Comparison of ENCODE assay signal across 8 cellular contexts in the genomic region with DNA sequence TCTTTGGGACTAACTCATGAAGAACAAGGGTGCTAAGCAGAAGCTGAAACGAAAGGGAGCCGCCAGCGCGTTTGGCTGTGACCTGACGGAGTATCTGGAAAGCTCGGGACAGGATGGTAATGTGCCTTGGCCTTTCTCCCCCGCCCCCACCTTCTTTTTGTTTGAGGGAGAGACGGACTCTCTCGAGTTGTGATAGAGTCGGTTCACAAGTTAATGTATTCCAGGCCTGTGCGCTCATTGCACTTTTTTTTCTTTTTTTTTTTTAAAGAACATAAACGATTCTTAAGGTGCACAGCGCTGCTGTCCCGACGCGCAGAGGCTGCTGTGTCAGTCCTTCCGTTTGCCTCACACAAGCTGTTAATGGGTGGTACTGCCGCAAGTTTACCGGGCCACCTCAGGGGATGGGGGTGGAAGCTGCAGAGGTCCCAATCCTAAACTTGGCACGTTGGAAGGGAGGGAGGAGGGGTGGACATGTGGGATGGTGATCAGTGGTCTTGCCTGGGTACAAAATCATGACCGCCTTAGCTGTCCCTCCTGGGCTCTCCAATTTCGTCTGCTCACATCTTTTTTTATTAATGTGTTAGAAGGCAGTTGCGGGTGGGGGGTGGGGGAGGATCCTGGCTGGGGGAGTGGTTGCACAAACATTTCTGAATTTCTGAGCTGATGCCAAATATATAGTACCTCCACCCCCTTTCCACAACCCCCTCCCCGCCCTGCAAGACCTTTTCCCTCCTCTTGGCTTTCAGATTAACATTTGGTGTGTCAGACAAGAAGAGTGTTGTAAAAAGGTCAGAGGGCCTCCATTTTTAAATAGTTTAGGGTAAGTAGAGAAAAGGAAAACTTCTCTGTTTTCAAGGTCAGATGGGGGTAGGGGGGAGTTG. TPM values are rescaled to one million over a fixed set of nuclear protein-coding genes. Genes with fewer than 3 reads are reported as not detected.
A peak's percentile ranks its signal among the peaks of the same experiment; 100 is the strongest.
DNase-seq lines count a peak whose midpoint lies in the region; ATAC-seq, FAIRE-seq and TF ChIP-seq lines count a peak whose summit lies in the region.

No MANE protein-coding gene starts in this region.

- intact Hi-C loops in GM12878 (cut with micrococcal nuclease; ENCODE audit: unreplicated experiment) (loop anchor here (1.0 to 10.0 kb wide), 5 partner anchors 28 to 800 kb away; partner anchors contain the start of genes GSK3B, POGLUT1 and TMEM39A), kidney (cut with DNase I) (no loop called here)

- H3K9ac ChIP-seq in GM12878 (ENCODE audit: control insufficient read depth, insufficient read depth, low read length), result peak overlapping the region; percentile 94
- peak overlapping the region; percentile 77 to 88 for H3K9ac ChIP-seq in kidney (ENCODE audit: low read length in 2 of 2)

- CTCF ChIA-PET in GM12878 (lab: Yijun Ruan, JAX), result interaction anchor here (0.7 to 4.6 kb wide), 8 partner anchors 27 to 386 kb away, joined by 3 to 21 read pairs (median 7); partner anchors contain the start of gene B4GALT4

- no peaks in the 10 kb centered on the region for H3K27me3 ChIP-seq in GM12878 (replicated peaks in 1 of 2; ENCODE audit: control insufficient read depth in 2 of 2, insufficient read depth in 2 of 2, low read length in 1 of 2)

- SMC1A ChIA-PET in GM12878 (lab: Charles Lee; ENCODE audit: uncharacterized antibody, unreplicated experiment), result interaction anchor here (0.6 to 6.9 kb wide), 20 partner anchors 9 to 369 kb away, joined by 3 to 62 read pairs (median 4); partner anchors contain the start of genes B4GALT4 and TMEM39A

- H3K9me3 ChIP-seq in T-helper 17 cell (ENCODE audit: control insufficient read depth, low read length, poor library complexity, severe bottlenecking), result no peaks in the 10 kb centered on the region
- no peaks in the 10 kb centered on the region for H3K9me3 ChIP-seq in GM12878 (replicated peaks; ENCODE audit: control insufficient read depth, insufficient read depth, low read length)
- H3K9me3 ChIP-seq in kidney (ENCODE audit: control insufficient read depth in 1 of 2, low read length in 2 of 2), result no peaks in the 10 kb centered on the region

- H3K4me1 ChIP-seq in GM12878 (ENCODE audit: control insufficient read depth, insufficient read depth, low read length), result peaks cover 32% of the 10 kb centered on the region
- peaks cover 16 to 17% of the 10 kb centered on the region in 2 donors for H3K4me1 ChIP-seq in kidney (ENCODE audit: control insufficient read depth in 1 of 2, insufficient read depth in 1 of 2, low read depth in 1 of 2, low read length in 2 of 2)

- no peak for TF ChIP-seq POLR2A in GM12878 (IDR thresholded peaks at IDR 0.05; ENCODE audit: low read depth, low read length)

- TF ChIP-seq CTCF in GM12878 (IDR thresholded peaks at IDR 0.05 in 2 of 3, conservative IDR thresholded peaks at IDR 0.05 in 1 of 3; ENCODE audit: control insufficient read depth in 2 of 3, extremely low read depth in 1 of 3, insufficient read depth in 1 of 3, low read depth in 3 of 3, low read length in 3 of 3) (no peak), kidney (IDR thresholded peaks at IDR 0.05; ENCODE audit: borderline replicate concordance, extremely low read depth, insufficient read depth) (no peak)

- WGBS in GM12878 (ENCODE audit: insufficient coverage, insufficient replicate concordance, low lambda C conversion rate, missing lambda C conversion rate), result under 1% methylated on average over 24 of the region's 24 CpGs

- TF ChIP-seq EP300 in GM12878 (IDR thresholded peaks at IDR 0.05; ENCODE audit: borderline replicate concordance in 1 of 2, control insufficient read depth in 1 of 2, low read depth in 2 of 2, low read length in 2 of 2), result no peak

- H3K4me2 ChIP-seq in GM12878 (ENCODE audit: control insufficient read depth, insufficient read depth), result peak overlapping the region; percentile 94

- peak overlapping the region; percentile 83 for H2AFZ ChIP-seq in GM12878 (ENCODE audit: control insufficient read depth, low read depth, low read length)

- H3K4me3 ChIP-seq in GM12878 (peak overlapping the region; percentile 94), kidney (ENCODE audit: low read length in 2 of 2) (peak overlapping the region; percentile 84 to 90)

- H3K36me3 ChIP-seq in GM12878 (ENCODE audit: control insufficient read depth in 2 of 2, insufficient read depth in 2 of 2, low read length in 1 of 2) (no peaks in the 10 kb centered on the region), kidney (ENCODE audit: control insufficient read depth in 1 of 2, insufficient read depth in 2 of 2, low read length in 2 of 2) (no peaks in the 10 kb centered on the region)

- TSS peak; percentile 64 for BruUV-seq in GM12878 (replicated peaks; lab: Mats Ljungman, UMichigan)

- no peaks in the 10 kb centered on the region for H4K20me1 ChIP-seq in GM12878 (ENCODE audit: control insufficient read depth, insufficient read depth)

- peak overlapping the region; percentile 93 for H3K4me3 Mint-ChIP-seq in T-helper 17 cell

- peaks cover 52% of the 10 kb centered on the region for H3K79me2 ChIP-seq in GM12878 (ENCODE audit: control insufficient read depth, insufficient read depth, low read length)

- H3K27ac ChIP-seq in GM12878 (ENCODE audit: control insufficient read depth, insufficient read depth), result peak overlapping the region; percentile 96
- H3K27ac ChIP-seq in kidney (ENCODE audit: low read depth in 2 of 2, low read length in 2 of 2), result peak overlapping the region; percentile 91 to 92

- POLR2A ChIA-PET in GM12878 (lab: Charles Lee), result interaction anchor here (0.6 to 4.8 kb wide), 11 partner anchors 10 to 305 kb away, joined by 3 to 25 read pairs (median 6); partner anchors contain the start of gene TMEM39A

- no peak for TF ChIP-seq RAD21 in GM12878 (IDR thresholded peaks at IDR 0.05; ENCODE audit: insufficient read depth, low read depth, low read length)

- RAD21 ChIA-PET in GM12878 (lab: Charles Lee; ENCODE audit: unreplicated experiment), result interaction anchor here (0.5 to 7.1 kb wide), 16 partner anchors 7 to 382 kb away, joined by 3 to 66 read pairs (median 5); partner anchors contain the start of genes B4GALT4 and COX17

- FAIRE-seq in GM12878 (lab: Jason Lieb, UNC) (no peak), kidney (lab: Jason Lieb, UNC) (no peak)

- no peaks in the 10 kb centered on the region for H3K27me3 Mint-ChIP-seq in T-helper 17 cell

- peak overlapping the region; percentile 99 for H3K27ac Mint-ChIP-seq in T-helper 17 cell

- H3K36me3 Mint-ChIP-seq in T-helper 17 cell (ENCODE audit: low read depth), result no peaks in the 10 kb centered on the region

- DNase-seq in AML-193 (lab: John Stamatoyannopoulos, UW) (peak; percentile 27 to 41), T-helper 17 cell (peak; percentile 19 to 49 (median 29)), GM12878 (ENCODE audit: low read depth, low spot score) (no peak), kidney (peak; percentile 84), NCI-H1694 (lab: John Stamatoyannopoulos, UW) (no peak)
- peak; percentile 54 for DNase-seq in stimulated activated CD4-positive, alpha-beta T cell treated with anti-CD3 and anti-CD28 coated beads, Interleukin-1b, Interleukin-23, amount 100 ng/mL, for 48 hours

- in situ Hi-C loops in GM12878 (cut with MboI), result loop anchor here (25.0 kb wide), 1 partner anchor 392 kb away; the partner anchor contains the start of gene COX17

- peak; percentile 31 for ATAC-seq in GM19043 (IDR thresholded peaks at IDR 0.05; ENCODE audit: low read depth, unreplicated experiment)
- peak; percentile 29 for ATAC-seq in HG03280 (IDR thresholded peaks at IDR 0.05; ENCODE audit: unreplicated experiment)
- ATAC-seq in T-helper 17 cell, result peak; percentile 38
- ATAC-seq in GM12878, result peak; percentile 46

- peaks cover 44% of the 10 kb centered on the region for H3K4me1 Mint-ChIP-seq in T-helper 17 cell

RNA-seq across cellular contexts. Expression of gene ARHGAP31, which starts 0.9 kb away (rescaled TPM):
- total RNA-seq in T-helper 17 cell, result 10 to 100 TPM; 11.4 to 11.8 TPM
- total RNA-seq in GM12878 (2013; cell fraction: nucleolus; rRNA removed), result 25.6 and 27.1 TPM in 2 replicates
- total RNA-seq in GM12878 (2014; rRNA removed), result 10.0 and 10.5 TPM in 2 replicates
- total RNA-seq in GM12878 (2014; rRNA removed; fragmentation: Illumina TruSeq; extraction: Trizol), result 10.5 and 10.6 TPM in 2 replicates
- total RNA-seq in GM12878 (2021), result 26.4 and 27.4 TPM in 2 replicates
- polyA plus RNA-seq in GM12878 (2011; ENCODE audit: low read depth), result 5.0 TPM
- 27.4 and 29.8 TPM in 2 replicates for polyA plus RNA-seq in GM12878 (2011; rRNA removed)
- 23.1 and 28.4 TPM in 2 replicates for polyA plus RNA-seq in GM12878 (2011; cell fraction: cytosol; rRNA removed)
- 12.5 and 13.9 TPM in 2 replicates for polyA plus RNA-seq in GM12878 (2011; cell fraction: nucleus; rRNA removed)
- polyA plus RNA-seq in GM12878 (2012), result 7.2 and 8.3 TPM in 2 replicates
- 11.9 and 13.5 TPM in 2 replicates for polyA plus RNA-seq in GM12878 (2014; fragmentation: Illumina TruSeq; extraction: Trizol)
- polyA plus RNA-seq in GM12878 (2014; fragmentation: Nextera tagmentation; extraction: Ambion mirVana), result 1 to 10 TPM in 1 of 2 experiments, under 1 TPM in 1; 0.97 to 1.6 TPM
- polyA plus RNA-seq in GM12878 (2014; rRNA removed), result 10.1 and 10.7 TPM in 2 replicates
- 1 to 10 TPM; 6.9 to 7.2 TPM for polyA plus RNA-seq in GM12878 (2016; fragmentation: Nextera tagmentation; extraction: Ambion mirVana)
- 35.0 and 43.4 TPM in 2 replicates for polyA minus RNA-seq in GM12878 (2011; rRNA and poly(A)+ RNA removed)
- polyA minus RNA-seq in GM12878 (2011; cell fraction: cytosol; rRNA and poly(A)+ RNA removed), result 12.4 and 18.5 TPM in 2 replicates
- 10.0 and 16.7 TPM in 2 replicates for polyA minus RNA-seq in GM12878 (2011; cell fraction: nucleus; rRNA and poly(A)+ RNA removed)
- 28.7 TPM for total RNA-seq in kidney
- 3.2 TPM for polyA plus RNA-seq in kidney (ENCODE audit: insufficient read depth, low read depth, low replicate concordance)

RNA-seq across cellular contexts. Expression of gene B4GALT4, which starts 54.5 kb away (rescaled TPM):
- total RNA-seq in T-helper 17 cell (10 to 100 TPM; 14.6 to 24.7 TPM), GM12878 (2014; rRNA removed) (10.8 and 11.9 TPM in 2 replicates), GM12878 (2014; rRNA removed; fragmentation: Illumina TruSeq; extraction: Trizol) (10.6 and 11.7 TPM in 2 replicates), GM12878 (2021) (12.4 and 13.0 TPM in 2 replicates), kidney (23.1 TPM)
- total RNA-seq in GM12878 (2013; cell fraction: nucleolus; rRNA removed), result 13.1 and 14.1 TPM in 2 replicates
- polyA plus RNA-seq in GM12878 (2011; ENCODE audit: low read depth), result 11.0 TPM
- polyA plus RNA-seq in GM12878 (2011; rRNA removed) (16.6 and 18.7 TPM in 2 replicates), GM12878 (2014; fragmentation: Illumina TruSeq; extraction: Trizol) (8.8 and 12.9 TPM in 2 replicates), GM12878 (2014; fragmentation: Nextera tagmentation; extraction: Ambion mirVana) (10 to 100 TPM; 13.8 to 15.4 TPM), GM12878 (2014; rRNA removed) (9.0 and 11.7 TPM in 2 replicates), GM12878 (2016; fragmentation: Nextera tagmentation; extraction: Ambion mirVana) (10 to 100 TPM; 15.6 to 16.7 TPM), kidney (ENCODE audit: insufficient read depth, low read depth, low replicate concordance) (29.9 TPM)
- polyA plus RNA-seq in GM12878 (2011; cell fraction: cytosol; rRNA removed), result 7.2 TPM in 2 replicates
- 8.5 and 9.3 TPM in 2 replicates for polyA plus RNA-seq in GM12878 (2011; cell fraction: nucleus; rRNA removed)
- polyA plus RNA-seq in GM12878 (2012), result 12.1 and 12.9 TPM in 2 replicates
- polyA minus RNA-seq in GM12878 (2011; rRNA and poly(A)+ RNA removed), result 9.0 and 10.0 TPM in 2 replicates
- polyA minus RNA-seq in GM12878 (2011; cell fraction: cytosol; rRNA and poly(A)+ RNA removed), result 3.6 and 4.1 TPM in 2 replicates
- polyA minus RNA-seq in GM12878 (2011; cell fraction: nucleus; rRNA and poly(A)+ RNA removed), result 5.3 and 6.8 TPM in 2 replicates

Comparison
In these comparisons a context has a peak if more than half of its experiments do, and no peak if none do; other contexts are left out.
1. DNase-seq: peak in AML-193 (2 of 2), T-helper 17 cell (3 of 3), kidney (single experiment) and stimulated activated CD4-positive, alpha-beta T cell treated with anti-CD3 and anti-CD28 coated beads, Interleukin-1b, Interleukin-23, amount 100 ng/mL, for 48 hours (single experiment); none in GM12878 (single experiment) and NCI-H1694 (single experiment).
2. Peak in every context shown above with its lines, with median percentiles within 50 percentile points of each other: ATAC-seq.